31 cellular contexts compared by ENCODE assay signal in genomic region chrX:70497026-70497425, GRCh38.
"Had no signal": no experiment of that assay in that cellular context is flagged by ENCODE, and none has a peak within 500 bp of the region (broad histone marks: within the 10 kb centered on the region; RNA-seq: fewer than 3 reads in every experiment).

No MANE protein-coding gene starts in this region.

- H3K27ac ChIP-seq: heart left ventricle, left lung, neural progenitor cell, neutrophil, parathyroid adenoma, stomach, testis, upper lobe of right lung had no signal

- H2AFZ ChIP-seq: neural progenitor cell, parathyroid adenoma had no signal

- H3K79me2 ChIP-seq: parathyroid adenoma had no signal

- H3K36me3 ChIP-seq: neural progenitor cell, neutrophil had no signal

- H3K4me2 ChIP-seq: neural progenitor cell, smooth muscle cell had no signal

- H3K27ac Mint-ChIP-seq: immature natural killer cell; mesothelial cell of epicardium; nephron; neural progenitor cell; stimulated activated naive B cell treated with anti-CD40 and anti-IgM and Interleukin-4, amounts not matched to agents 10 μg/mL and 1 μg/mL and 100 μg/mL, for 72 hours had no signal

- H3K27me3 Mint-ChIP-seq: naive thymus-derived CD8-positive, alpha-beta T cell had no signal

- H3K27me3 ChIP-seq: left lung, neural progenitor cell, neutrophil, right atrium auricular region, stomach, testis, thyroid gland, upper lobe of right lung had no signal

- H3K9me3 Mint-ChIP-seq: immature natural killer cell; naive thymus-derived CD8-positive, alpha-beta T cell; stimulated activated naive B cell treated with anti-CD40 and anti-IgM and Interleukin-4, amounts not matched to agents 10 μg/mL and 1 μg/mL and 100 μg/mL, for 72 hours had no signal

- H3K4me1 ChIP-seq: heart left ventricle, left lung, neural progenitor cell, parathyroid adenoma, right atrium auricular region, stomach, testis, upper lobe of right lung had no signal

- H3K4me3 Mint-ChIP-seq: immature natural killer cell; mesothelial cell of epicardium; naive thymus-derived CD8-positive, alpha-beta T cell; nephron; neural progenitor cell; stimulated activated naive B cell treated with anti-CD40 and anti-IgM and Interleukin-4, amounts not matched to agents 10 μg/mL and 1 μg/mL and 100 μg/mL, for 72 hours had no signal

- DNase-seq: heart left ventricle; hypothalamus; immature natural killer cell; kidney; left colon; left lung; mesendoderm; naive thymus-derived CD8-positive, alpha-beta T cell; occipital lobe; stimulated activated CD4-positive, alpha-beta T cell treated with anti-CD3 and anti-CD28 coated beads, Interleukin-1b, Interleukin-23, amount 100 ng/mL, for 48 hours; stimulated activated CD4-positive, alpha-beta T cell treated with anti-CD3 and anti-CD28 coated beads, Interleukin-2, amount 100 ng/mL, for 48 hours; stimulated activated CD4-positive, alpha-beta T cell treated with anti-CD3 and anti-CD28 coated beads, Interleukin-4, amount 100 ng/mL, for 4 hours; stimulated activated CD8-positive, alpha-beta memory T cell treated with anti-CD3 and anti-CD28 coated beads, Interleukin-4, amount 100 ng/mL, for 48 hours; stimulated activated naive B cell treated with anti-CD40 and anti-IgM and Interleukin-4, amounts not matched to agents 10 μg/mL and 1 μg/mL and 100 μg/mL, for 72 hours; stimulated activated naive CD8-positive, alpha-beta T cell treated with anti-CD3 and anti-CD28 coated beads, Interleukin-15, Interleukin-2, amounts not matched to agents 100 U/mL and 50 U/mL, for 24 hours; stomach; testis; thyroid gland; trophoblast cell; upper lobe of right lung had no signal

- H3K9me3 ChIP-seq: heart left ventricle, left lung, neutrophil, right atrium auricular region, stomach, testis, thyroid gland, upper lobe of right lung had no signal

- ATAC-seq: left colon; left lung; naive thymus-derived CD8-positive, alpha-beta T cell; sciatic nerve; stimulated activated naive B cell treated with anti-CD40 and anti-IgM and Interleukin-4, amounts not matched to agents 10 μg/mL and 1 μg/mL and 100 μg/mL, for 72 hours; stimulated activated naive CD8-positive, alpha-beta T cell treated with anti-CD3 and anti-CD28 coated beads, Interleukin-15, Interleukin-2, amounts not matched to agents 100 U/mL and 50 U/mL, for 24 hours; upper lobe of right lung had no signal

- H3K4me1 Mint-ChIP-seq: immature natural killer cell; mesothelial cell of epicardium; nephron; neural progenitor cell; stimulated activated naive B cell treated with anti-CD40 and anti-IgM and Interleukin-4, amounts not matched to agents 10 μg/mL and 1 μg/mL and 100 μg/mL, for 72 hours had no signal

- FAIRE-seq: islet of Langerhans, kidney, urothelium cell line had no signal

- H3K9ac ChIP-seq: neural progenitor cell, parathyroid adenoma had no signal

- H3K4me3 ChIP-seq: heart left ventricle, left lung, lung, neural progenitor cell, right atrium auricular region, smooth muscle cell, stomach, testis, thyroid gland, upper lobe of right lung had no signal
